21 cellular contexts compared by ENCODE assay signal in genomic region chr2:1517786-1518500, GRCh38.
A peak's percentile ranks its signal among the peaks of the same experiment; 100 is the strongest.
DNase-seq lines count a peak whose midpoint lies in the region; ATAC-seq, FAIRE-seq and TF ChIP-seq lines count a peak whose summit lies in the region.
"Had no signal": no experiment of that assay in that cellular context is flagged by ENCODE, and none has a peak within 500 bp of the region (broad histone marks: within the 10 kb centered on the region; RNA-seq: fewer than 3 reads in every experiment).

No MANE protein-coding gene starts in this region.

- no peak for DNase-seq in T-helper 2 cell treated with Interferon-gamma antibody and Interleukin-4, amounts not matched to agents 5 μg/mL and 100 μg/mL, for 36 hours (ENCODE audit: low spot score)
- DNase-seq in T-helper 2 cell, result no peak
- DNase-seq in RWPE2 (ENCODE audit: low spot score), result peak; percentile 45
- DNase-seq: foreskin melanocyte, HCEC 1CT, midbrain, NCI-H2029 treated with DMSO at 0.1 percent for 48 hours, SW 1271 had no signal

- FAIRE-seq in endometrium (lab: Jason Lieb, UNC), result peak; percentile 43

- no peaks in the 10 kb centered on the region for H3K9me3 Mint-ChIP-seq in T-helper 2 cell treated with Interferon-gamma antibody and Interleukin-4, amounts not matched to agents 5 μg/mL and 100 μg/mL, for 36 hours
- H3K9me3 Mint-ChIP-seq: neural progenitor cell; stimulated activated effector memory CD8-positive, alpha-beta T cell treated with anti-CD3 and anti-CD28 coated beads, Interleukin-12 subunit alpha, Interleukin-12 subunit beta, amount 100 ng/mL, for 72 hours had no signal

- H3K9me3 ChIP-seq in BLaER1, result no peaks in the 10 kb centered on the region
- no peaks in the 10 kb centered on the region for H3K9me3 ChIP-seq in RWPE2 (ENCODE audit: severe bottlenecking)
- H3K9me3 ChIP-seq: breast epithelium, tibial nerve had no signal

- no peak for TF ChIP-seq CTCF in RWPE2 (IDR thresholded peaks at IDR 0.05; ENCODE audit: poor library complexity, severe bottlenecking)

- H3K36me3 Mint-ChIP-seq in T-helper 2 cell treated with Interferon-gamma antibody and Interleukin-4, amounts not matched to agents 5 μg/mL and 100 μg/mL, for 36 hours (ENCODE audit: low read depth), result no peaks in the 10 kb centered on the region
- H3K36me3 Mint-ChIP-seq: neural progenitor cell; stimulated activated effector memory CD8-positive, alpha-beta T cell treated with anti-CD3 and anti-CD28 coated beads, Interleukin-12 subunit alpha, Interleukin-12 subunit beta, amount 100 ng/mL, for 72 hours had no signal

- H3K36me3 ChIP-seq in BLaER1 (no peaks in the 10 kb centered on the region), RWPE2 (ENCODE audit: low read depth) (no peaks in the 10 kb centered on the region)
- H3K36me3 ChIP-seq: breast epithelium, neural progenitor cell, tibial nerve had no signal

- H3K4me1 ChIP-seq in BLaER1, result peaks cover 93% of the 10 kb centered on the region
- H3K4me1 ChIP-seq in RWPE2 (ENCODE audit: insufficient read depth, poor library complexity, severe bottlenecking), result no peaks in the 10 kb centered on the region
- H3K4me1 ChIP-seq: breast epithelium, neural progenitor cell, tibial nerve had no signal

- H3K4me3 ChIP-seq in BLaER1, result no peak overlapping the region
- no peak overlapping the region for H3K4me3 ChIP-seq in RWPE2 (ENCODE audit: severe bottlenecking)
- H3K4me3 ChIP-seq: breast epithelium, K562, neural progenitor cell, tibial nerve had no signal

- peak overlapping the region; percentile 81 for H3K4me2 ChIP-seq in BLaER1
- H3K4me2 ChIP-seq: neural progenitor cell had no signal

- H3K4me1 Mint-ChIP-seq in T-helper 2 cell treated with Interferon-gamma antibody and Interleukin-4, amounts not matched to agents 5 μg/mL and 100 μg/mL, for 36 hours (ENCODE audit: low read depth), result peaks cover 19% of the 10 kb centered on the region

- no peaks in the 10 kb centered on the region for H3K27me3 Mint-ChIP-seq in T-helper 2 cell treated with Interferon-gamma antibody and Interleukin-4, amounts not matched to agents 5 μg/mL and 100 μg/mL, for 36 hours (ENCODE audit: low read depth)

- H4K20me1 ChIP-seq in BLaER1, result no peaks in the 10 kb centered on the region

- H3K9ac ChIP-seq in BLaER1, result peak overlapping the region; percentile 22; the same call in 1 of the 2 replicates
- H3K9ac ChIP-seq: neural progenitor cell had no signal

- H3K27me3 ChIP-seq in BLaER1 (no peaks in the 10 kb centered on the region), RWPE2 (ENCODE audit: insufficient read depth, poor library complexity, severe bottlenecking) (no peaks in the 10 kb centered on the region)
- H3K27me3 ChIP-seq: neural progenitor cell, tibial nerve had no signal

- peak overlapping the region; percentile 82 for H3K27ac Mint-ChIP-seq in T-helper 2 cell treated with Interferon-gamma antibody and Interleukin-4, amounts not matched to agents 5 μg/mL and 100 μg/mL, for 36 hours
- H3K27ac Mint-ChIP-seq: neural progenitor cell; stimulated activated effector memory CD8-positive, alpha-beta T cell treated with anti-CD3 and anti-CD28 coated beads, Interleukin-12 subunit alpha, Interleukin-12 subunit beta, amount 100 ng/mL, for 72 hours had no signal

- ATAC-seq in RWPE2 (ENCODE audit: low read depth), result no peak
- ATAC-seq in GM21423 (IDR thresholded peaks at IDR 0.05; ENCODE audit: unreplicated experiment), result no peak
- no peak for ATAC-seq in HG02884 (IDR thresholded peaks at IDR 0.05; ENCODE audit: unreplicated experiment)
- no peak for ATAC-seq in HG02870 (IDR thresholded peaks at IDR 0.05; ENCODE audit: unreplicated experiment)
- ATAC-seq: K562, left lobe of liver had no signal

- H3K27ac ChIP-seq in BLaER1, result peak overlapping the region; percentile 77
- H3K27ac ChIP-seq in RWPE2 (ENCODE audit: poor library complexity, severe bottlenecking), result no peak overlapping the region
- H3K27ac ChIP-seq: breast epithelium, neural progenitor cell, RWPE1, tibial nerve, VCaP had no signal

- H3K4me3 Mint-ChIP-seq in T-helper 2 cell treated with Interferon-gamma antibody and Interleukin-4, amounts not matched to agents 5 μg/mL and 100 μg/mL, for 36 hours, result peak overlapping the region; percentile 41
- H3K4me3 Mint-ChIP-seq: neural progenitor cell; stimulated activated effector memory CD8-positive, alpha-beta T cell treated with anti-CD3 and anti-CD28 coated beads, Interleukin-12 subunit alpha, Interleukin-12 subunit beta, amount 100 ng/mL, for 72 hours had no signal
